ENCODE assay signal across 1 cellular context in genomic region chr3:69743975-69744374, GRCh38.
A peak's percentile ranks its signal among the peaks of the same experiment; 100 is the strongest.
TF ChIP-seq lines count a peak whose summit lies in the region.

No MANE protein-coding gene starts in this region.

TF ChIP-seq in HEK293T, 16 proteins besides CTCF, POLR2A, EP300 and RAD21 (continued from another document):
- TF ChIP-seq PKNOX1 (IDR thresholded peaks at IDR 0.05), result 0 out of 2 replicates have a peak, but pooled peaks have one; percentile 26
